12 cellular contexts compared by ENCODE assay signal in genomic region chr19:47541507-47541906, GRCh38. TPM values are rescaled to one million over a fixed set of nuclear protein-coding genes. Genes with fewer than 3 reads are reported as not detected.
DNase-seq lines count a peak whose midpoint lies in the region; ATAC-seq and TF ChIP-seq lines count a peak whose summit lies in the region.
"Had no signal": no experiment of that assay in that cellular context is flagged by ENCODE, and none has a peak within 500 bp of the region (broad histone marks: within the 10 kb centered on the region; RNA-seq: fewer than 3 reads in every experiment).

No MANE protein-coding gene starts in this region.

- peak; percentile 88 for ATAC-seq in activated CD8-positive, alpha-beta T cell treated with anti-CD3 and anti-CD28 coated beads for 36 hours
- ATAC-seq in left colon (peak; percentile 39), upper lobe of right lung (peak; percentile 33), left lung (no peak), GM21360 (IDR thresholded peaks at IDR 0.05; ENCODE audit: unreplicated experiment) (no peak)

- peaks cover 6% of the 10 kb centered on the region for H3K27me3 Mint-ChIP-seq in activated CD8-positive, alpha-beta T cell treated with anti-CD3 and anti-CD28 coated beads for 36 hours

- CTCF ChIA-PET in activated CD8-positive, alpha-beta T cell treated with anti-CD3 and anti-CD28 coated beads for 36 hours (lab: Charles Lee) = no interaction called here

- H3K4me1 Mint-ChIP-seq in activated CD8-positive, alpha-beta T cell treated with anti-CD3 and anti-CD28 coated beads for 36 hours (ENCODE audit: low read depth) = peaks cover 19% of the 10 kb centered on the region

- no peak for TF ChIP-seq CTCF in activated CD8-positive, alpha-beta T cell treated with anti-CD3 and anti-CD28 coated beads for 36 hours (IDR thresholded peaks at IDR 0.05)
- TF ChIP-seq CTCF in upper lobe of right lung (IDR thresholded peaks at IDR 0.05) (no peak), left lung (IDR thresholded peaks at IDR 0.05) (no peak)

- no peaks in the 10 kb centered on the region for H3K36me3 ChIP-seq in upper lobe of right lung
- H3K36me3 ChIP-seq in left lung = no peaks in the 10 kb centered on the region

- POLR2A ChIA-PET in activated CD8-positive, alpha-beta T cell treated with anti-CD3 and anti-CD28 coated beads for 36 hours (lab: Charles Lee) = no interaction called here

- no peaks in the 10 kb centered on the region for H3K36me3 Mint-ChIP-seq in activated CD8-positive, alpha-beta T cell treated with anti-CD3 and anti-CD28 coated beads for 36 hours (ENCODE audit: low read depth)

- intact Hi-C loops in activated CD8-positive, alpha-beta T cell treated with anti-CD3 and anti-CD28 coated beads for 36 hours (cut with micrococcal nuclease) = no loop called here
- intact Hi-C loops in left colon (cut with DNase I, micrococcal nuclease) = no loop called here
- intact Hi-C loops in upper lobe of right lung (cut with DNase I) = no loop called here
- intact Hi-C loops in left lung (cut with DNase I) = no loop called here

- peak; percentile 15 for DNase-seq in stimulated activated CD4-positive, alpha-beta T cell treated with anti-CD3 and anti-CD28 coated beads, Interleukin-4, amount 100 ng/mL, for 24 hours
- DNase-seq in stimulated activated CD4-positive, alpha-beta T cell treated with anti-CD3 and anti-CD28 coated beads, Interleukin-2, amount 100 ng/mL, for 48 hours = no peak
- peak; percentile 69 for DNase-seq in activated CD8-positive, alpha-beta T cell treated with anti-CD3 and anti-CD28 coated beads for 36 hours
- DNase-seq in left colon = no peak
- no peak for DNase-seq in upper lobe of right lung
- DNase-seq in left lung = no peak
- DNase-seq in dermis blood vessel endothelial cell = no peak
- DNase-seq: NCI-H748 treated with DMSO at 0.1 percent for 48 hours, SW 1271 had no signal

- no peaks in the 10 kb centered on the region for H3K9me3 Mint-ChIP-seq in activated CD8-positive, alpha-beta T cell treated with anti-CD3 and anti-CD28 coated beads for 36 hours

- H3K27ac Mint-ChIP-seq in activated CD8-positive, alpha-beta T cell treated with anti-CD3 and anti-CD28 coated beads for 36 hours = peak overlapping the region; percentile 81

- peak overlapping the region; percentile 3 for H3K4me3 Mint-ChIP-seq in activated CD8-positive, alpha-beta T cell treated with anti-CD3 and anti-CD28 coated beads for 36 hours

- H3K4me3 ChIP-seq in upper lobe of right lung (no peak overlapping the region), left lung (no peak overlapping the region)

- H3K27me3 ChIP-seq in upper lobe of right lung (peaks cover 19% of the 10 kb centered on the region), left lung (peaks cover 17 to 31% of the 10 kb centered on the region in 2 donors)

- H3K4me1 ChIP-seq in upper lobe of right lung = peaks cover 4% of the 10 kb centered on the region
- H3K4me1 ChIP-seq in left lung = peaks cover 5 to 7% of the 10 kb centered on the region in 2 donors
- H3K4me1 ChIP-seq: parathyroid adenoma had no signal

- H3K27ac ChIP-seq in upper lobe of right lung (no peak overlapping the region), left lung (no peak overlapping the region)
- H3K27ac ChIP-seq: C4-2B, parathyroid adenoma had no signal

- H3K9me3 ChIP-seq in upper lobe of right lung (no peaks in the 10 kb centered on the region), left lung (no peaks in the 10 kb centered on the region)

RNA-seq across cellular contexts. Expression of gene NAPA, which starts 26.6 kb away (rescaled TPM):
- 10 to 100 TPM; 43.9 to 47.2 TPM for total RNA-seq in activated CD8-positive, alpha-beta T cell treated with anti-CD3 and anti-CD28 coated beads for 36 hours
- 100 to 1,000 TPM; 122 to 130 TPM for total RNA-seq in left colon
- 134 TPM for total RNA-seq in upper lobe of right lung
- total RNA-seq in left lung = 100 to 1,000 TPM; 106 to 118 TPM
- 80.3 and 99.1 TPM in 2 replicates for total RNA-seq in dermis blood vessel endothelial cell

RNA-seq across cellular contexts. Expression of gene ZNF541, which starts 31.4 kb away (rescaled TPM):
- under 1 TPM; 0.29 to 0.41 TPM for total RNA-seq in activated CD8-positive, alpha-beta T cell treated with anti-CD3 and anti-CD28 coated beads for 36 hours
- total RNA-seq in left colon (under 1 TPM in 1 of 2 donors, not detected in 1; 0.11 TPM), upper lobe of right lung (0.26 TPM), left lung (under 1 TPM; 0.37 to 0.50 TPM), dermis blood vessel endothelial cell (0.33 and 1.2 TPM in 2 replicates)

RNA-seq across cellular contexts. Expression of gene KPTN, which starts 57.5 kb away (rescaled TPM):
- total RNA-seq in activated CD8-positive, alpha-beta T cell treated with anti-CD3 and anti-CD28 coated beads for 36 hours = 10 to 100 TPM; 10.4 to 11.0 TPM
- total RNA-seq in left colon = 1 to 10 TPM; 4.6 to 6.0 TPM
- 9.3 TPM for total RNA-seq in upper lobe of right lung
- 10 to 100 TPM; 12.0 to 12.3 TPM for total RNA-seq in left lung
- total RNA-seq in dermis blood vessel endothelial cell = 4.3 and 6.7 TPM in 2 replicates

Comparison
In these comparisons a context has a peak if more than half of its experiments do, and no peak if none do; other contexts are left out.
1. DNase-seq: peak in stimulated activated CD4-positive, alpha-beta T cell treated with anti-CD3 and anti-CD28 coated beads, Interleukin-4, amount 100 ng/mL, for 24 hours (single experiment) and activated CD8-positive, alpha-beta T cell treated with anti-CD3 and anti-CD28 coated beads for 36 hours (single experiment); none in stimulated activated CD4-positive, alpha-beta T cell treated with anti-CD3 and anti-CD28 coated beads, Interleukin-2, amount 100 ng/mL, for 48 hours (0 of 2), left colon (0 of 2), upper lobe of right lung (single experiment), left lung (0 of 2) and dermis blood vessel endothelial cell (single experiment).
2. ATAC-seq: peak in activated CD8-positive, alpha-beta T cell treated with anti-CD3 and anti-CD28 coated beads for 36 hours (single experiment), left colon (single experiment) and upper lobe of right lung (single experiment); none in left lung (single experiment) and GM21360 (single experiment).